ENCODE assay signal across 7 cellular contexts in genomic region chr4:2930821-2931764, GRCh38. TPM values are rescaled to one million over a fixed set of nuclear protein-coding genes. Genes with fewer than 3 reads are reported as not detected.
DNase-seq lines count a peak whose midpoint lies in the region; ATAC-seq lines count a peak whose summit lies in the region.

No MANE protein-coding gene starts in this region.

- H3K4me1 Mint-ChIP-seq in T-cell: peaks cover 26 to 34% (median 30%) of the 10 kb centered on the region in 3 donors
- peaks cover 26% of the 10 kb centered on the region for H3K4me1 Mint-ChIP-seq in stimulated activated naive CD8-positive, alpha-beta T cell treated with anti-CD3 and anti-CD28 coated beads, Interleukin-15, Interleukin-2, amounts not matched to agents 100 ng/mL and 50 ng/mL, for 24 hours (ENCODE audit: low read depth)

- peak; percentile 1 for ATAC-seq in GM19351 (IDR thresholded peaks at IDR 0.05; ENCODE audit: unreplicated experiment)
- peak in 3 of 4 experiments; percentile 0 to 2 (median 0) for ATAC-seq in T-cell (replicated peaks in 1 of 4)
- ATAC-seq in HG02678 (IDR thresholded peaks at IDR 0.05; ENCODE audit: unreplicated experiment): no peak

- intact Hi-C loops in cardiac septum (cut with DNase I): loop anchor here (5.0 kb wide), 1 partner anchor 89 kb away; the partner anchor contains the start of gene ADD1

- POLR2A ChIA-PET in T-cell (lab: Charles Lee): no interaction called here

- CTCF ChIA-PET in T-cell (lab: Charles Lee): no interaction called here

- no peak for DNase-seq in T-cell
- DNase-seq in cardiac septum (ENCODE audit: low spot score): peak; percentile 74
- DNase-seq in stimulated activated CD4-positive, alpha-beta T cell treated with anti-CD3 and anti-CD28 coated beads, Interleukin-2, amount 100 ng/mL, for 24 hours: no peak
- no peak for DNase-seq in NK-92 treated with Interleukin-12 subunit alpha and Interleukin-12 subunit beta, amount 100 ng/mL, for 24 hours (lab: John Stamatoyannopoulos, UW)

- no peaks in the 10 kb centered on the region for H3K27me3 Mint-ChIP-seq in T-cell
- no peaks in the 10 kb centered on the region for H3K27me3 Mint-ChIP-seq in stimulated activated naive CD8-positive, alpha-beta T cell treated with anti-CD3 and anti-CD28 coated beads, Interleukin-15, Interleukin-2, amounts not matched to agents 100 ng/mL and 50 ng/mL, for 24 hours

- H3K27ac Mint-ChIP-seq in T-cell: peak overlapping the region; percentile 97
- peak overlapping the region; percentile 86 for H3K27ac Mint-ChIP-seq in stimulated activated naive CD8-positive, alpha-beta T cell treated with anti-CD3 and anti-CD28 coated beads, Interleukin-15, Interleukin-2, amounts not matched to agents 100 ng/mL and 50 ng/mL, for 24 hours

- H3K4me3 Mint-ChIP-seq in T-cell: peak overlapping the region; percentile 22 to 85 (median 67)
- H3K4me3 Mint-ChIP-seq in stimulated activated naive CD8-positive, alpha-beta T cell treated with anti-CD3 and anti-CD28 coated beads, Interleukin-15, Interleukin-2, amounts not matched to agents 100 ng/mL and 50 ng/mL, for 24 hours: peak overlapping the region; percentile 96

- peaks cover 22% of the 10 kb centered on the region for H3K36me3 Mint-ChIP-seq in T-cell
- H3K36me3 Mint-ChIP-seq in stimulated activated naive CD8-positive, alpha-beta T cell treated with anti-CD3 and anti-CD28 coated beads, Interleukin-15, Interleukin-2, amounts not matched to agents 100 ng/mL and 50 ng/mL, for 24 hours (ENCODE audit: low read depth): peaks cover 57% of the 10 kb centered on the region

- H3K9me3 Mint-ChIP-seq in T-cell: no peaks in the 10 kb centered on the region
- no peaks in the 10 kb centered on the region for H3K9me3 Mint-ChIP-seq in stimulated activated naive CD8-positive, alpha-beta T cell treated with anti-CD3 and anti-CD28 coated beads, Interleukin-15, Interleukin-2, amounts not matched to agents 100 ng/mL and 50 ng/mL, for 24 hours

RNA-seq across cellular contexts. Expression of gene NOP14, which starts 32.1 kb away (rescaled TPM):
- total RNA-seq in T-cell (10 to 100 TPM; 30.6 to 48.1 (median 46.3) TPM), cardiac septum (16.1 TPM)

RNA-seq across cellular contexts. Expression of gene GRK4, which starts 32.3 kb away (rescaled TPM):
- total RNA-seq in T-cell (1 to 10 TPM; 1.8 to 4.8 (median 2.5) TPM), cardiac septum (13.5 TPM)
